Comparison of ENCODE assay signal across 24 cellular contexts in the genomic region with DNA sequence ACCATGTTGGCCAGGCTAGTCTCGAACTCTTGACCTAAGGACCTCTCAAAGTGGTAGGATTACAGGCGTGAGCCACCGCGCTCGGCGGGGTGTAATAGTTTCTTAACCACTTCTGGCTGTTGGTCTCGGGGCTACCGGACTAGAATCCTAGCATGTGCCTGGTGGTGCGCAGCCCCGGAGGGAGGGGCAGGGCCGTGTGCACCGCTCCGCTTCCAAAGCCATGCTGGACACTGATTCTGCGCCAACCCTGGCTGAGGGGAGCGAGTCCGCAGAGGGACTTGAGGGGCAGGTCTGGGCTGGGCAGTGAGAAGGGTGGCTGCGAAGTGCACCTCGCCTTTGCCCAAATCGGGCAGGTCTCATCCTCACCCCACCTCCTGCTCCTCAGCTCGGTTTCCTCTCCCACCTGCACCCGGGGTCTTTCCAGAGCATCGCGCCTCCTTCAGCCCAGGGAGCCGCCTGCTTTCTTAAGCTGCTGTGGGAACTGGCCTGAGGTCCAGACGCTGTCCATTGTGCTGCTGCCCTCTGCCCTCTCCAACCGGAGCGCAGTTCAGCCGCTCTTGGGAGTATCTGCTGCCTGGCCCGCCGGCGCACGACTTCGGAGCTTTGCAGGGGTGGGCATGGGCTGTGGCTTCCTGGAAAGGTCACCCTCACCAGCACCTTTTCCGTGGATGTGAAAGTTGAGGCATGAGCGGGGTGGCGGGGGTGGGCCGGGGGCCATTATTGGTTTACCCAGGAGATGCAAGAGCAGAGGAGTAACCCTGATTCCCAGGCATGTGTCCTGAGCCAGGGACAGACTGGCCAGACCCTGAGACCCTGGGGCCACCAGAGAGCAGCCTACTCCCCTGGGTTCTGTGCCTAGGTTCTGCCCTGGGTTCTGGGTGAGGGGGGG.
"Had no signal": no experiment of that assay in that cellular context is flagged by ENCODE, and none has a peak within 500 bp of the region (broad histone marks: within the 10 kb centered on the region; RNA-seq: fewer than 3 reads in every experiment).

No MANE protein-coding gene starts in this region.

- DNase-seq: activated B cell treated with CpG ODN at 0.5 μM for 24 hours; activated CD4-positive, alpha-beta T cell treated with anti-CD3 and anti-CD28 coated beads for 1 hour; activated CD4-positive, alpha-beta T cell treated with anti-CD3 and anti-CD28 coated beads, Interleukin-2, amount 10 ng/mL, durations not matched to agents 24 days and 14 days; activated CD4-positive, alpha-beta T cell treated with anti-CD3 and anti-CD28 coated beads, Interleukin-2, amount 50 U/mL, for 48 hours; activated CD8-positive, alpha-beta memory T cell treated with anti-CD3 and anti-CD28 coated beads, Interleukin-2, amount 10 ng/mL, durations not matched to agents 7 days and 5 days; activated effector memory CD4-positive, alpha-beta T cell treated with anti-CD3 and anti-CD28 coated beads, Interleukin-2, amount 50 U/mL, for 16 hours; activated naive CD4-positive, alpha-beta T cell treated with Interleukin-2 at 50 U/mL for 16 hours; activated naive CD8-positive, alpha-beta T cell treated with anti-CD3 and anti-CD28 coated beads, Interleukin-2, amount 50 U/mL, for 24 hours; activated T-cell treated with anti-CD3 and anti-CD28 coated beads, Interleukin-2, amount 50 U/mL, for 24 hours; amniotic stem cell; MM.1S; NCI-H1436 treated with DMSO at 0.1 percent for 48 hours; NCI-H187; NCI-H2081; NCI-H226; NCI-H526; Peyer's patch; T-cell; T-helper 2 cell; T1000 had no signal

- H3K27me3 ChIP-seq: ascending aorta, body of pancreas, Peyer's patch had no signal

- H3K4me3 ChIP-seq: Peyer's patch had no signal

- H3K4me1 ChIP-seq: ascending aorta, body of pancreas, Peyer's patch had no signal

- H3K27ac ChIP-seq: Peyer's patch, RWPE1 had no signal

- H3K36me3 ChIP-seq: ascending aorta, Peyer's patch had no signal

- ATAC-seq: activated CD8-positive, alpha-beta memory T cell treated with anti-CD3 and anti-CD28 coated beads, Interleukin-2, amount 10 ng/mL, durations not matched to agents 7 days and 5 days; activated naive CD4-positive, alpha-beta T cell treated with anti-CD3 and anti-CD28 coated beads, Interleukin-2, amount 50 U/mL, for 72 hours; activated naive CD8-positive, alpha-beta T cell treated with anti-CD3 and anti-CD28 coated beads, Interleukin-2, amount 50 U/mL, for 24 hours; T-cell had no signal
